In genomic region chr6:13247627-13248026, GRCh38 we compare ENCODE assay signal across 16 cellular contexts.
DNase-seq lines count a peak whose midpoint lies in the region; ATAC-seq, FAIRE-seq and TF ChIP-seq lines count a peak whose summit lies in the region.
"Had no signal": no experiment of that assay in that cellular context is flagged by ENCODE, and none has a peak within 500 bp of the region (broad histone marks: within the 10 kb centered on the region; RNA-seq: fewer than 3 reads in every experiment).

No MANE protein-coding gene starts in this region.

- no peak overlapping the region for H4K8ac ChIP-seq in H9 (replicated peaks; ENCODE audit: insufficient read length, low read depth, low read length)

- H3K4me1 Mint-ChIP-seq in H9: peaks cover 31 to 38% of the 10 kb centered on the region in 2 experiments
- peaks cover 27% of the 10 kb centered on the region for H3K4me1 Mint-ChIP-seq in nephron

- no peak overlapping the region for H3K56ac ChIP-seq in H9 (ENCODE audit: insufficient read length, low read depth, low read length)

- H2BK5ac ChIP-seq in H9 (ENCODE audit: insufficient read length, low read length): no peak overlapping the region

- H3K36me3 Mint-ChIP-seq in H9 (ENCODE audit: insufficient read depth in 1 of 3, low read depth in 3 of 3) (peaks cover 5 to 8% (median 6%) of the 10 kb centered on the region in 3 experiments; a peak in 5 of 7 replicates), nephron (ENCODE audit: low read depth) (peaks cover 3% of the 10 kb centered on the region)

- H3K9ac ChIP-seq in H9 (ENCODE audit: extremely low read depth, insufficient read length, low read length) (no peak overlapping the region), endothelial cell of umbilical vein (replicated peaks; ENCODE audit: extremely low read depth, insufficient read depth, low read length) (no peak overlapping the region)

- H3K4me3 Mint-ChIP-seq in H9 (no peak overlapping the region), nephron (no peak overlapping the region)

- H3K4me3 ChIP-seq in RWPE2 (ENCODE audit: severe bottlenecking) (no peak overlapping the region), endothelial cell of umbilical vein (replicated peaks in 1 of 3; ENCODE audit: insufficient read depth in 1 of 3, low read depth in 1 of 3, low read length in 3 of 3) (no peak overlapping the region), gastrocnemius medialis (no peak overlapping the region)
- H3K4me3 ChIP-seq: A549, MG63 had no signal

- TF ChIP-seq CTCF in H9 (conservative IDR thresholded peaks at IDR 0.05) (no peak), RWPE2 (IDR thresholded peaks at IDR 0.05; ENCODE audit: poor library complexity, severe bottlenecking) (no peak), endothelial cell of umbilical vein (IDR thresholded peaks at IDR 0.05; ENCODE audit: extremely low read depth in 1 of 2, insufficient read depth in 1 of 2, low read depth in 1 of 2, low read length in 2 of 2) (no peak), nephron (IDR thresholded peaks at IDR 0.05; ENCODE audit: unreplicated experiment in 3 of 3) (no peak), gastrocnemius medialis (IDR thresholded peaks at IDR 0.05 in 4 of 5, conservative IDR thresholded peaks at IDR 0.05 in 1 of 5) (no peak)

- H3K79me2 ChIP-seq in H9 (ENCODE audit: insufficient read depth, low read length) (no peaks in the 10 kb centered on the region), endothelial cell of umbilical vein (ENCODE audit: control insufficient read depth, insufficient read depth, low read length) (no peaks in the 10 kb centered on the region)

- H3K27me3 Mint-ChIP-seq in H9 (ENCODE audit: low read depth): no peaks in the 10 kb centered on the region
- H3K27me3 Mint-ChIP-seq in nephron (ENCODE audit: low read depth): peaks cover 4% of the 10 kb centered on the region

- WGBS in H9 (ENCODE audit: extremely low coverage, insufficient read length, low lambda C conversion rate): no CpG with 5 or more reads among the region's 7 CpGs

- H2BK15ac ChIP-seq in H9 (ENCODE audit: low read depth, low read length): no peak overlapping the region

- no peak overlapping the region for H4K91ac ChIP-seq in H9 (ENCODE audit: insufficient read length, low read depth, low read length)

- no peak overlapping the region for H2AK5ac ChIP-seq in H9 (ENCODE audit: insufficient read length, low read length)

- H3K79me1 ChIP-seq in H9 (ENCODE audit: insufficient read depth, low read depth, low read length, poor library complexity, severe bottlenecking): no peaks in the 10 kb centered on the region

- no peak for FAIRE-seq in endothelial cell of umbilical vein (lab: Jason Lieb, UNC)
- FAIRE-seq: A549, G401.6 had no signal

- H3T11ph ChIP-seq in H9 (ENCODE audit: low read length): no peak overlapping the region

- POLR2A ChIA-PET in endothelial cell of umbilical vein (lab: Charles Lee): no interaction called here

- no peak overlapping the region for H2AFZ ChIP-seq in H9 (ENCODE audit: low read length)
- H2AFZ ChIP-seq in endothelial cell of umbilical vein (ENCODE audit: low read depth, low read length): no peak overlapping the region

- no peak for DNase-seq in H9
- no peak for DNase-seq in RWPE2 (ENCODE audit: low spot score)
- no peak for DNase-seq in endothelial cell of umbilical vein (ENCODE audit: low read depth, low spot score)
- no peak for DNase-seq in gastrocnemius medialis
- DNase-seq in globus pallidus (ENCODE audit: low spot score): no peak
- DNase-seq in GM19240 (ENCODE audit: insufficient read length, low spot score): no peak
- DNase-seq in activated effector memory CD4-positive, alpha-beta T cell treated with anti-CD3 and anti-CD28 coated beads, Interleukin-2, amount 50 U/mL, for 16 hours: no peak
- DNase-seq: DND-41, MG63, NCI-H1092 had no signal

- H3K36me3 ChIP-seq in RWPE2 (ENCODE audit: low read depth) (no peaks in the 10 kb centered on the region), endothelial cell of umbilical vein (ENCODE audit: control insufficient read depth in 2 of 2, extremely low read depth in 1 of 2, insufficient read depth in 2 of 2, low read length in 2 of 2) (no peaks in the 10 kb centered on the region), gastrocnemius medialis (no peaks in the 10 kb centered on the region)
- H3K36me3 ChIP-seq: MG63 had no signal

- no peak for ATAC-seq in RWPE2 (ENCODE audit: low read depth)
- no peak for ATAC-seq in gastrocnemius medialis
- ATAC-seq: A549, HCT116, Panc1 had no signal

- H3K9me3 Mint-ChIP-seq in H9 (peaks cover 6 to 7% of the 10 kb centered on the region in 2 experiments; a peak in 3 of 5 replicates), nephron (no peaks in the 10 kb centered on the region)

- H3K27ac Mint-ChIP-seq in H9: peak overlapping the region; percentile 60 to 85 (median 65); a peak in 4 of 7 replicates
- peak overlapping the region in 2 of 3 experiments; percentile 20 to 41 for H3K27ac Mint-ChIP-seq in nephron

- H2BK20ac ChIP-seq in H9 (ENCODE audit: low read depth, low read length, poor library complexity, severe bottlenecking): no peak overlapping the region

- intact Hi-C loops in endothelial cell of umbilical vein (cut with micrococcal nuclease): no loop called here
- intact Hi-C loops in gastrocnemius medialis (cut with DNase I; ENCODE audit: low total_unique reads): no loop called here

- BruUV-seq in endothelial cell of umbilical vein (replicated peaks; lab: Mats Ljungman, UMichigan): TSS peak; percentile 89

- no peak overlapping the region for H3K18ac ChIP-seq in H9 (ENCODE audit: insufficient read length, low read depth, low read length)

- TF ChIP-seq POLR2A in endothelial cell of umbilical vein (IDR thresholded peaks at IDR 0.05; ENCODE audit: low read depth, low read length) (no peak), gastrocnemius medialis (IDR thresholded peaks at IDR 0.05) (no peak)

- H3K23me2 ChIP-seq in H9 (ENCODE audit: insufficient read length, low read depth, low read length, poor library complexity, severe bottlenecking): no peaks in the 10 kb centered on the region

- H3K4me2 ChIP-seq in H9 (ENCODE audit: insufficient read depth, insufficient read length, low read length) (no peak overlapping the region), endothelial cell of umbilical vein (ENCODE audit: insufficient read depth, low read length) (no peak overlapping the region)
- H3K4me2 ChIP-seq: A549 had no signal

- H3K14ac ChIP-seq in H9 (ENCODE audit: insufficient read depth, low read length): no peak overlapping the region

- no peak overlapping the region for H4K5ac ChIP-seq in H9 (ENCODE audit: insufficient read length, low read depth, low read length)

- H3K23ac ChIP-seq in H9 (ENCODE audit: insufficient read length, low read depth, low read length): no peak overlapping the region

- H4K20me1 ChIP-seq in H9 (ENCODE audit: control insufficient read depth, insufficient read depth, insufficient read length) (no peaks in the 10 kb centered on the region), endothelial cell of umbilical vein (replicated peaks; ENCODE audit: control insufficient read depth, extremely low read depth, insufficient read depth, low read length) (no peaks in the 10 kb centered on the region)

- H3K4me1 ChIP-seq in H9 (ENCODE audit: insufficient read depth, low read length) (peaks cover 4% of the 10 kb centered on the region; the same call in 1 of the 2 replicates), RWPE2 (ENCODE audit: insufficient read depth, poor library complexity, severe bottlenecking) (peaks cover 10% of the 10 kb centered on the region), endothelial cell of umbilical vein (ENCODE audit: control insufficient read depth, extremely low read depth, insufficient read depth, low read length) (no peaks in the 10 kb centered on the region), gastrocnemius medialis (no peaks in the 10 kb centered on the region)
- H3K4me1 ChIP-seq: A549 had no signal

- peaks cover 5% of the 10 kb centered on the region for H3K9me3 ChIP-seq in H9 (ENCODE audit: control insufficient read depth, low read depth, low read length)
- H3K9me3 ChIP-seq in RWPE2 (ENCODE audit: severe bottlenecking): no peaks in the 10 kb centered on the region
- H3K9me3 ChIP-seq in endothelial cell of umbilical vein (replicated peaks; ENCODE audit: control insufficient read depth, insufficient read depth, low read length): no peaks in the 10 kb centered on the region
- H3K9me3 ChIP-seq in gastrocnemius medialis: no peaks in the 10 kb centered on the region
- H3K9me3 ChIP-seq: A549, MG63 had no signal

- H3K27ac ChIP-seq in H9 (ENCODE audit: insufficient read length, low read depth, low read length) (no peak overlapping the region), RWPE2 (ENCODE audit: poor library complexity, severe bottlenecking) (peak overlapping the region; percentile 5), endothelial cell of umbilical vein (ENCODE audit: insufficient read depth, low read depth, low read length) (no peak overlapping the region), gastrocnemius medialis (no peak overlapping the region)
- H3K27ac ChIP-seq: A549, C4-2B had no signal

- CTCF ChIA-PET in endothelial cell of umbilical vein (lab: Charles Lee): interaction anchor here (1.2 to 1.7 kb wide), 2 partner anchors 8 to 12 kb away, joined by 3 to 4 read pairs; no protein-coding TSS in a partner anchor

- H3K27me3 ChIP-seq in H9 (ENCODE audit: insufficient read depth, low read length): no peaks in the 10 kb centered on the region
- no peaks in the 10 kb centered on the region for H3K27me3 ChIP-seq in RWPE2 (ENCODE audit: insufficient read depth, poor library complexity, severe bottlenecking)
- no peaks in the 10 kb centered on the region for H3K27me3 ChIP-seq in endothelial cell of umbilical vein (ENCODE audit: control insufficient read depth in 2 of 2, insufficient read depth in 2 of 2, low read length in 2 of 2)
- H3K27me3 ChIP-seq in gastrocnemius medialis: no peaks in the 10 kb centered on the region

- H2BK12ac ChIP-seq in H9 (ENCODE audit: insufficient read length, low read depth, low read length): no peak overlapping the region

- H3K4ac ChIP-seq in H9 (ENCODE audit: low read depth, low read length): no peak overlapping the region

- no peak overlapping the region for H2BK120ac ChIP-seq in H9 (ENCODE audit: low read depth, low read length, poor library complexity, severe bottlenecking)

- in situ Hi-C loops in gastrocnemius medialis (cut with MboI; ENCODE audit: low sequenced_read_pairs in 4 of 4): no loop called here

- no peaks in the 10 kb centered on the region for H3K9me1 ChIP-seq in endothelial cell of umbilical vein (replicated peaks; ENCODE audit: control insufficient read depth, extremely low read depth, insufficient read depth, low read length)

- dilution Hi-C loops in endothelial cell of umbilical vein (cut with MboI; ENCODE audit: extremely low pct_ligation_motif_present, low sequenced_read_pairs): no loop called here

TF ChIP-seq in endothelial cell of umbilical vein, 7 proteins besides CTCF, POLR2A, EP300 and RAD21 (continues in another document):
- no peak for TF ChIP-seq JUN (IDR thresholded peaks at IDR 0.05; ENCODE audit: borderline replicate concordance, insufficient read depth, insufficient read length, low read depth)
- no peak for TF ChIP-seq EZH2 (IDR thresholded peaks at IDR 0.05; ENCODE audit: borderline replicate concordance, low read depth, low read length, severe bottlenecking)
- TF ChIP-seq MYC (IDR thresholded peaks at IDR 0.05; ENCODE audit: low read depth, low read length): no peak
- TF ChIP-seq FOS (IDR thresholded peaks at IDR 0.05; ENCODE audit: borderline replicate concordance, insufficient read depth, low read length): no peak
